In genomic region chr14:101808020-101808641, GRCh38 we compare ENCODE assay signal across 1 cellular context.
TF ChIP-seq lines count a peak whose summit lies in the region.

No MANE protein-coding gene starts in this region.

TF ChIP-seq in IMR-90, 13 proteins besides CTCF, POLR2A, EP300 and RAD21:
- TF ChIP-seq NFE2L2 (IDR thresholded peaks at IDR 0.05; ENCODE audit: low read depth, low read length) = no peak
- no peak for TF ChIP-seq MXI1 (IDR thresholded peaks at IDR 0.05; ENCODE audit: borderline replicate concordance, low read depth, low read length)
- TF ChIP-seq FOS (IDR thresholded peaks at IDR 0.05; ENCODE audit: low read depth, low read length) = no peak
- no peak for TF ChIP-seq CEBPB (IDR thresholded peaks at IDR 0.05; ENCODE audit: low read depth, low read length)
- no peak for TF ChIP-seq SMC3 (IDR thresholded peaks at IDR 0.05; ENCODE audit: low read depth, low read length)
- TF ChIP-seq ELK1 (IDR thresholded peaks at IDR 0.05; ENCODE audit: borderline replicate concordance, low read depth, low read length) = no peak
- no peak for TF ChIP-seq CHD1 (IDR thresholded peaks at IDR 0.05; ENCODE audit: low read depth, low read length)
- no peak for TF ChIP-seq USF2 (IDR thresholded peaks at IDR 0.05; ENCODE audit: low read depth, low read length)
- no peak for TF ChIP-seq BHLHE40 (IDR thresholded peaks at IDR 0.05; ENCODE audit: low read depth, low read length)
- no peak for TF ChIP-seq RFX5 (IDR thresholded peaks at IDR 0.05; ENCODE audit: low read depth, low read length)
